ENCODE assay signal across 14 cellular contexts in genomic region chr1:89276690-89277089, GRCh38. TPM values are rescaled to one million over a fixed set of nuclear protein-coding genes. Genes with fewer than 3 reads are reported as not detected.
DNase-seq lines count a peak whose midpoint lies in the region; ATAC-seq, FAIRE-seq and TF ChIP-seq lines count a peak whose summit lies in the region.
"Had no signal": no experiment of that assay in that cellular context is flagged by ENCODE, and none has a peak within 500 bp of the region (broad histone marks: within the 10 kb centered on the region; RNA-seq: fewer than 3 reads in every experiment).

No MANE protein-coding gene starts in this region.

- H3K4me3 ChIP-seq in LNCaP clone FGC (ENCODE audit: low read depth, low read length) (no peak overlapping the region), K562 (no peak overlapping the region), upper lobe of right lung (no peak overlapping the region)
- H3K4me3 ChIP-seq: gastroesophageal sphincter had no signal

- H3K27me3 ChIP-seq in K562 (ENCODE audit: control insufficient read depth in 2 of 2, insufficient read depth in 2 of 2, low read length in 2 of 2) (no peaks in the 10 kb centered on the region), upper lobe of right lung (no peaks in the 10 kb centered on the region)
- H3K27me3 ChIP-seq: gastroesophageal sphincter had no signal

- H3K4me2 ChIP-seq in K562 (ENCODE audit: insufficient read depth, low read length): no peak overlapping the region

- TF ChIP-seq EP300 in K562 (IDR thresholded peaks at IDR 0.05; ENCODE audit: low read length): no peak

- H3K4me1 ChIP-seq in K562 (replicated peaks in 1 of 2; ENCODE audit: control insufficient read depth in 2 of 2, insufficient read depth in 2 of 2, low read length in 2 of 2) (peaks cover 0 to 4% of the 10 kb centered on the region in 2 experiments; a peak in 1 of 5 replicates), upper lobe of right lung (peaks cover 7% of the 10 kb centered on the region)

- H3K36me3 ChIP-seq in K562 (ENCODE audit: control insufficient read depth, insufficient read depth, low read length) (no peaks in the 10 kb centered on the region), upper lobe of right lung (no peaks in the 10 kb centered on the region)
- H3K36me3 ChIP-seq: gastroesophageal sphincter had no signal

- POLR2A ChIA-PET in K562 (lab: Yijun Ruan, JAX): no interaction called here

- no peaks in the 10 kb centered on the region for H3K9me1 ChIP-seq in K562 (ENCODE audit: control insufficient read depth, insufficient read depth, low read length)

- no peaks in the 10 kb centered on the region for H4K20me1 ChIP-seq in K562 (replicated peaks; ENCODE audit: control insufficient read depth, insufficient read depth, low read length)

- no peaks in the 10 kb centered on the region for H3K79me2 ChIP-seq in K562 (ENCODE audit: control insufficient read depth, insufficient read depth, low read length)

- H2AFZ ChIP-seq in K562 (ENCODE audit: low read depth, low read length): no peak overlapping the region

- ATAC-seq in left ventricle myocardium superior (peak; percentile 56), Right ventricle myocardium inferior (no peak), K562 (0 out of 3 replicates have a peak, but pooled peaks have one; percentile 37), upper lobe of right lung (peak; percentile 25), GM21576 (IDR thresholded peaks at IDR 0.05; ENCODE audit: unreplicated experiment) (no peak)
- ATAC-seq: gastroesophageal sphincter had no signal

- TF ChIP-seq CTCF in LNCaP clone FGC (IDR thresholded peaks at IDR 0.05; ENCODE audit: control insufficient read depth, extremely low read depth, insufficient read depth) (peak; percentile 31), K562 (IDR thresholded peaks at IDR 0.05 in 2 of 3, conservative IDR thresholded peaks at IDR 0.05 in 1 of 3; ENCODE audit: insufficient read depth in 2 of 3, low read depth in 1 of 3, low read length in 3 of 3) (peak; percentile 17 to 25 (median 18); a peak in 2 of 6 replicates), upper lobe of right lung (IDR thresholded peaks at IDR 0.05) (peak; percentile 29)

- in situ Hi-C loops in K562 (cut with MboI): no loop called here

- intact Hi-C loops in left ventricle myocardium superior (cut with micrococcal nuclease): no loop called here
- intact Hi-C loops in Right ventricle myocardium inferior (cut with DNase I): loop anchor here (10.0 kb wide), 1 partner anchor 192 kb away; no protein-coding TSS in a partner anchor
- intact Hi-C loops in K562 (cut with micrococcal nuclease): loop anchor here (5.0 kb wide), 1 partner anchor 189 kb away; no protein-coding TSS in a partner anchor
- intact Hi-C loops in upper lobe of right lung (cut with DNase I): loop anchor here (10.0 kb wide), 1 partner anchor 78 kb away; no protein-coding TSS in a partner anchor

- H3K27ac ChIP-seq in K562 (ENCODE audit: extremely low read depth, low read depth, low read length) (no peak overlapping the region), upper lobe of right lung (no peak overlapping the region)
- H3K27ac ChIP-seq: gastroesophageal sphincter had no signal

- CTCF ChIA-PET in K562 (lab: Yijun Ruan, JAX; ENCODE audit: low intra/inter-chr PET ratio): no interaction called here

- DNase-seq in left ventricle myocardium superior (no peak), Right ventricle myocardium inferior (ENCODE audit: missing footprints) (no peak), LNCaP clone FGC (ENCODE audit: low read depth) (no peak), K562 (ENCODE audit: extremely low read depth in 1 of 4, low spot score in 3 of 4) (peak in 1 of 4 experiments; percentile 3), upper lobe of right lung (no peak), NCI-H146 (lab: John Stamatoyannopoulos, UW) (no peak), D341Med (ENCODE audit: low spot score) (no peak)
- DNase-seq: activated CD8-positive, alpha-beta memory T cell treated with anti-CD3 and anti-CD28 coated beads for 24 hours; amygdala; nephron progenitor cell had no signal

- 3% methylated on average over 3 of the region's 3 CpGs for WGBS in K562 (ENCODE audit: insufficient coverage, low coverage, missing lambda C conversion rate)

- no peak for TF ChIP-seq POLR2A in K562 (conservative IDR thresholded peaks at IDR 0.05)

- H3K9ac ChIP-seq in K562 (ENCODE audit: insufficient read depth in 1 of 2, low read depth in 2 of 2, low read length in 2 of 2): no peak overlapping the region

- BruUV-seq in K562 (replicated peaks; lab: Mats Ljungman, UMichigan): no TSS peak

- H3K9me3 ChIP-seq in K562 (replicated peaks; ENCODE audit: control insufficient read depth, insufficient read depth, low read depth, low read length) (no peaks in the 10 kb centered on the region), upper lobe of right lung (no peaks in the 10 kb centered on the region)
- H3K9me3 ChIP-seq: gastroesophageal sphincter had no signal

- FAIRE-seq in K562 (lab: Jason Lieb, UNC): peak; percentile 48
- FAIRE-seq: G401.6 had no signal

- peak; percentile 46 to 56; a peak in 3 of 4 replicates for TF ChIP-seq RAD21 in K562 (CRISPR knock-in tag; conservative IDR thresholded peaks at IDR 0.05 in 1 of 2, IDR thresholded peaks at IDR 0.05 in 1 of 2)

TF ChIP-seq in K562, 482 proteins besides CTCF, POLR2A, EP300 and RAD21:
- no peak for TF ChIP-seq ZC3H11A (IDR thresholded peaks at IDR 0.05; ENCODE audit: low read depth, low read length)
- no peak for TF ChIP-seq HES1 (IDR thresholded peaks at IDR 0.05; ENCODE audit: low read depth)
- TF ChIP-seq ZNF384 (IDR thresholded peaks at IDR 0.05; ENCODE audit: low read depth, low read length): peak; percentile 43; the same call in 1 of the 2 replicates
- TF ChIP-seq JUNB (CRISPR knock-in tag; conservative IDR thresholded peaks at IDR 0.05): no peak
- no peak for TF ChIP-seq MEF2D (tag; conservative IDR thresholded peaks at IDR 0.05; ENCODE audit: low read depth)
TF ChIP-seq in K562: peak in this region for 1.

RNA-seq across cellular contexts. Expression of gene GBP5, which starts 4.0 kb away (rescaled TPM):
- 0.99 TPM for total RNA-seq in left ventricle myocardium superior
- 0.68 TPM for total RNA-seq in Right ventricle myocardium inferior
- 0.16 and 0.44 TPM in 2 replicates for total RNA-seq in K562 (2011; cell fraction: chromatin; rRNA removed; ENCODE audit: low replicate concordance)
- 0.50 TPM in 1 of 2 replicates, not detected in the other for total RNA-seq in K562 (2011; cell fraction: nucleolus; rRNA removed)
- 0.15 and 0.23 TPM in 2 replicates for total RNA-seq in K562 (2011; cell fraction: nucleoplasm; rRNA removed)
- total RNA-seq in K562 (2014; rRNA removed): 0.23 and 0.61 TPM in 2 replicates
- total RNA-seq in K562 (2014; rRNA removed; fragmentation: Illumina TruSeq; extraction: Trizol): 0.69 and 0.86 TPM in 2 replicates
- total RNA-seq in K562 (2015; rRNA removed; fragmentation: Illumina TruSeq; extraction: Trizol): 0.36 and 0.57 TPM in 2 replicates
- total RNA-seq in K562 (2021): 0.29 and 0.40 TPM in 2 replicates
- 0.91 and 2.9 TPM in 2 replicates for polyA plus RNA-seq in K562 (2011; rRNA removed)
- polyA plus RNA-seq in K562 (2011; cell fraction: cytosol; rRNA removed): 0.31 and 1.2 TPM in 2 replicates
- polyA plus RNA-seq in K562 (2011; cell fraction: nucleus; rRNA removed): 0.77 and 3.9 TPM in 2 replicates
- polyA plus RNA-seq in K562 (2012): 0.46 and 1.2 TPM in 2 replicates
- polyA plus RNA-seq in K562 (2014; fragmentation: Illumina TruSeq; extraction: Trizol): 0.58 and 0.66 TPM in 2 replicates
- polyA plus RNA-seq in K562 (2014; fragmentation: Nextera tagmentation; extraction: Ambion mirVana): under 1 TPM; 0.35 to 0.57 TPM
- 0.49 and 0.65 TPM in 2 replicates for polyA plus RNA-seq in K562 (2014; rRNA removed)
- 0.46 and 2.7 TPM in 2 replicates for polyA minus RNA-seq in K562 (2011; rRNA and poly(A)+ RNA removed)
- polyA minus RNA-seq in K562 (2011; cell fraction: cytosol; rRNA and poly(A)+ RNA removed): 0.38 TPM in 1 of 2 replicates, not detected in the other
- 0.81 and 2.4 TPM in 2 replicates for polyA minus RNA-seq in K562 (2011; cell fraction: nucleus; rRNA and poly(A)+ RNA removed)
- total RNA-seq in upper lobe of right lung: 5.4 TPM
- polyA plus RNA-seq: BJ had no signal

Comparison
In these comparisons a context has a peak if more than half of its experiments do, and no peak if none do; other contexts are left out.
1. ATAC-seq: peak in left ventricle myocardium superior (single experiment), K562 (single experiment) and upper lobe of right lung (single experiment); none in Right ventricle myocardium inferior (single experiment) and GM21576 (single experiment).
2. Peak in every context shown above with its lines, with median percentiles within 50 percentile points of each other: CTCF ChIP-seq.